In genomic region chr16:68731569-68732067, GRCh38 we compare ENCODE assay signal across 1 cellular context.
A peak's percentile ranks its signal among the peaks of the same experiment; 100 is the strongest.
TF ChIP-seq lines count a peak whose summit lies in the region.

No MANE protein-coding gene starts in this region.

TF ChIP-seq in HEK293, 187 proteins besides CTCF, POLR2A, EP300 and RAD21 (continued from another document):
- TF ChIP-seq, protein P1, sequence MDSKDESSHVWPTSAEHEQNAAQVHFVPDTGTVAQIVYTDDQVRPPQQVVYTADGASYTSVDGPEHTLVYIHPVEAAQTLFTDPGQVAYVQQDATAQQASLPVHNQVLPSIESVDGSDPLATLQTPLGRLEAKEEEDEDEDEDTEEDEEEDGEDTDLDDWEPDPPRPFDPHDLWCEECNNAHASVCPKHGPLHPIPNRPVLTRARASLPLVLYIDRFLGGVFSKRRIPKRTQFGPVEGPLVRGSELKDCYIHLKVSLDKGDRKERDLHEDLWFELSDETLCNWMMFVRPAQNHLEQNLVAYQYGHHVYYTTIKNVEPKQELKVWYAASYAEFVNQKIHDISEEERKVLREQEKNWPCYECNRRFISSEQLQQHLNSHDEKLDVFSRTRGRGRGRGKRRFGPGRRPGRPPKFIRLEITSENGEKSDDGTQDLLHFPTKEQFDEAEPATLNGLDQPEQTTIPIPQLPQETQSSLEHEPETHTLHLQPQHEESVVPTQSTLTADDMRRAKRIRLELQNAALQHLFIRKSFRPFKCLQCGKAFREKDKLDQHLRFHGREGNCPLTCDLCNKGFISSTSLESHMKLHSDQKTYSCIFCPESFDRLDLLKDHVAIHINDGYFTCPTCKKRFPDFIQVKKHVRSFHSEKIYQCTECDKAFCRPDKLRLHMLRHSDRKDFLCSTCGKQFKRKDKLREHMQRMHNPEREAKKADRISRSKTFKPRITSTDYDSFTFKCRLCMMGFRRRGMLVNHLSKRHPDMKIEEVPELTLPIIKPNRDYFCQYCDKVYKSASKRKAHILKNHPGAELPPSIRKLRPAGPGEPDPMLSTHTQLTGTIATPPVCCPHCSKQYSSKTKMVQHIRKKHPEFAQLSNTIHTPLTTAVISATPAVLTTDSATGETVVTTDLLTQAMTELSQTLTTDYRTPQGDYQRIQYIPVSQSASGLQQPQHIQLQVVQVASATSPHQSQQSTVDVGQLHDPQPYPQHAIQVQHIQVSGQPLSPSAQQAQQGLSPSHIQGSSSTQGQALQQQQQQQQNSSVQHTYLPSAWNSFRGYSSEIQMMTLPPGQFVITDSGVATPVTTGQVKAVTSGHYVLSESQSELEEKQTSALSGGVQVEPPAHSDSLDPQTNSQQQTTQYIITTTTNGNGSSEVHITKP (tag by site-specific recombination; IDR thresholded peaks at IDR 0.05) = peak; percentile 88
- no peak for TF ChIP-seq ZNF555 (tag by site-specific recombination; conservative IDR thresholded peaks at IDR 0.05)
- TF ChIP-seq ZNF214 (tag by site-specific recombination; IDR thresholded peaks at IDR 0.05; ENCODE audit: borderline replicate concordance) = no peak
- TF ChIP-seq ZNF335 (tag by site-specific recombination; conservative IDR thresholded peaks at IDR 0.05) = peak; percentile 39; the same call in 1 of the 2 replicates
- TF ChIP-seq SCRT1 (tag by site-specific recombination; IDR thresholded peaks at IDR 0.05; ENCODE audit: borderline replicate concordance) = no peak
- TF ChIP-seq ZNF514 (tag by site-specific recombination; IDR thresholded peaks at IDR 0.05) = no peak
